Comparison of ENCODE assay signal across 17 cellular contexts in the genomic region with DNA sequence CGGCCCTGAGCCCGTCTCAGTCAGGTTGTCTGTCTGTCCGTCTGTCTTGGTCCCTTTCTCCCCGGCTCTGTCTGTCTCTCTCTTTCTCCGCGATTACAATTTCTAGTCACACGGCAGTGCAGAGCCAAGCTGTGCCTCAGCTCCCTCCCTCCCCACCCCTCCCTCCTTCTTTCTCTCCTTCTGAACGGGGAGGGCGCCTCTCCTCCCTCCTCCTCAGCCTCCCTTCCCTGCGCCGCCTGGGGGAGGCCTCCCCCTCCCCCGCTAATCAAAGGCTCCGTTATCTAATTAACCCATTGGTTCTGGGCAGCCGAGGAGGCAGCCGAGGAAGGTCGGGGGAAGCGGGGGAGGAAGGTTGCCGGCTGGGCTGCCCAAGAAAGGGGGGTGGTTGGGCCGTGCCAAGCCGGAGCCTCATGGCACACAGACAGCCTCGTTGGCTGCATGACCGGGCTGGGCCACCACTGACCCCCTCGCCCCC. TPM values are rescaled to one million over a fixed set of nuclear protein-coding genes. Genes with fewer than 3 reads are reported as not detected.
DNase-seq lines count a peak whose midpoint lies in the region; ATAC-seq and TF ChIP-seq lines count a peak whose summit lies in the region.
"Had no signal": no experiment of that assay in that cellular context is flagged by ENCODE, and none has a peak within 500 bp of the region (broad histone marks: within the 10 kb centered on the region; RNA-seq: fewer than 3 reads in every experiment).

No MANE protein-coding gene starts in this region.

- DNase-seq in G401 (ENCODE audit: low spot score) (peak; percentile 89), adipocyte (ENCODE audit: low read depth) (peak; percentile 20), hepatocyte (ENCODE audit: low spot score) (no peak), posterior cingulate gyrus (peak in 9 of 10 donors; percentile 53 to 92 (median 66)), erythroblast (lab: John Stamatoyannopoulos, UW) (no peak), NCI-H2107 (lab: John Stamatoyannopoulos, UW) (no peak)
- DNase-seq in activated CD4-positive, alpha-beta T cell treated with anti-CD3 and anti-CD28 coated beads, Interleukin-2, amount 10 ng/mL, durations not matched to agents 7 days and 5 days = no peak
- DNase-seq: activated CD4-positive, CD25-positive, alpha-beta regulatory T cell treated with anti-CD3 and anti-CD28 coated beads, Interleukin-2, amount 50 U/mL, for 72 hours; CD4-positive, alpha-beta T cell; gastrocnemius medialis; NCI-H1092 treated with DMSO at 0.1 percent for 48 hours; NCI-H748 treated with DMSO at 0.1 percent for 48 hours had no signal

- H3K27me3 Mint-ChIP-seq in activated CD4-positive, alpha-beta T cell treated with anti-CD3 and anti-CD28 coated beads, Interleukin-2, amount 10 ng/mL, durations not matched to agents 7 days and 5 days = peaks cover 41% of the 10 kb centered on the region

- POLR2A ChIA-PET in activated CD4-positive, alpha-beta T cell treated with anti-CD3 and anti-CD28 coated beads, Interleukin-2, amount 10 ng/mL, durations not matched to agents 7 days and 5 days (lab: Charles Lee) = no interaction called here

- no peak overlapping the region for H3K27ac ChIP-seq in hepatocyte
- H3K27ac ChIP-seq: gastrocnemius medialis, SK-N-MC had no signal

- H3K9me3 ChIP-seq in adipocyte (ENCODE audit: control insufficient read depth, low read length) (no peaks in the 10 kb centered on the region), hepatocyte (ENCODE audit: low read depth) (no peaks in the 10 kb centered on the region)
- H3K9me3 ChIP-seq: gastrocnemius medialis had no signal

- no peaks in the 10 kb centered on the region for H3K79me2 ChIP-seq in hepatocyte

- H3K4me3 ChIP-seq in adipocyte (ENCODE audit: low read length) (no peak overlapping the region), hepatocyte (no peak overlapping the region)
- H3K4me3 ChIP-seq: SK-N-MC had no signal

- H3K4me1 Mint-ChIP-seq in activated CD4-positive, alpha-beta T cell treated with anti-CD3 and anti-CD28 coated beads, Interleukin-2, amount 10 ng/mL, durations not matched to agents 7 days and 5 days = peaks cover 8% of the 10 kb centered on the region

- WGBS in hepatocyte (ENCODE audit: low lambda C conversion rate, missing lambda C conversion rate) = 3% methylated on average over 6 of the region's 23 CpGs

- no peak for TF ChIP-seq POLR2A in erythroblast (IDR thresholded peaks at IDR 0.05; ENCODE audit: low read length)

- H3K36me3 Mint-ChIP-seq in activated CD4-positive, alpha-beta T cell treated with anti-CD3 and anti-CD28 coated beads, Interleukin-2, amount 10 ng/mL, durations not matched to agents 7 days and 5 days (ENCODE audit: low read depth) = no peaks in the 10 kb centered on the region

- no peak for ATAC-seq in GM19351 (IDR thresholded peaks at IDR 0.05; ENCODE audit: unreplicated experiment)
- ATAC-seq: gastrocnemius medialis, sciatic nerve had no signal

- H2AFZ ChIP-seq in hepatocyte = no peak overlapping the region

- no peak overlapping the region for H3K4me3 Mint-ChIP-seq in activated CD4-positive, alpha-beta T cell treated with anti-CD3 and anti-CD28 coated beads, Interleukin-2, amount 10 ng/mL, durations not matched to agents 7 days and 5 days
- H3K4me3 Mint-ChIP-seq: CD4-positive, alpha-beta T cell; dendritic cell treated with granulocyte-macrophage colony-stimulating factor and Interleukin-4, amounts not matched to agents 40 ng/mL and 50 ng/mL, for 4 days had no signal

- H3K9me3 Mint-ChIP-seq in activated CD4-positive, alpha-beta T cell treated with anti-CD3 and anti-CD28 coated beads, Interleukin-2, amount 10 ng/mL, durations not matched to agents 7 days and 5 days = no peaks in the 10 kb centered on the region
- H3K9me3 Mint-ChIP-seq: CD4-positive, alpha-beta T cell; dendritic cell treated with granulocyte-macrophage colony-stimulating factor and Interleukin-4, amounts not matched to agents 40 ng/mL and 50 ng/mL, for 4 days had no signal

- intact Hi-C loops in posterior cingulate gyrus (cut with DNase I) = no loop called here

- H3K4me1 ChIP-seq in adipocyte (ENCODE audit: control insufficient read depth, insufficient read depth, low read length) (peaks cover 2% of the 10 kb centered on the region), hepatocyte (ENCODE audit: insufficient read depth) (peaks cover 3% of the 10 kb centered on the region)

- in situ Hi-C loops in G401 (cut with HindIII; ENCODE audit: low sequenced_read_pairs) = no loop called here

- no peaks in the 10 kb centered on the region for H3K36me3 ChIP-seq in adipocyte (ENCODE audit: control insufficient read depth, insufficient read depth, low read length, severe bottlenecking)
- H3K36me3 ChIP-seq in hepatocyte (replicated peaks; ENCODE audit: insufficient read depth, low read depth) = no peaks in the 10 kb centered on the region
- H3K36me3 ChIP-seq: gastrocnemius medialis had no signal

- H3K27me3 ChIP-seq in adipocyte (replicated peaks; ENCODE audit: control insufficient read depth, insufficient read depth, low read length) = peaks cover 47% of the 10 kb centered on the region
- peaks cover 29% of the 10 kb centered on the region for H3K27me3 ChIP-seq in hepatocyte

- H3K9me2 ChIP-seq in hepatocyte (replicated peaks; ENCODE audit: insufficient read depth) = no peaks in the 10 kb centered on the region

- TF ChIP-seq CTCF in hepatocyte (IDR thresholded peaks at IDR 0.05; ENCODE audit: poor library complexity) = no peak

- no peak overlapping the region for H3K27ac Mint-ChIP-seq in activated CD4-positive, alpha-beta T cell treated with anti-CD3 and anti-CD28 coated beads, Interleukin-2, amount 10 ng/mL, durations not matched to agents 7 days and 5 days
- H3K27ac Mint-ChIP-seq: CD4-positive, alpha-beta T cell; dendritic cell treated with granulocyte-macrophage colony-stimulating factor and Interleukin-4, amounts not matched to agents 40 ng/mL and 50 ng/mL, for 4 days had no signal

- CTCF ChIA-PET in activated CD4-positive, alpha-beta T cell treated with anti-CD3 and anti-CD28 coated beads, Interleukin-2, amount 10 ng/mL, durations not matched to agents 7 days and 5 days (lab: Charles Lee) = no interaction called here

- no peak overlapping the region for H3K9ac ChIP-seq in adipocyte (ENCODE audit: low read length)

- no peaks in the 10 kb centered on the region for H4K20me1 ChIP-seq in hepatocyte (ENCODE audit: insufficient read depth, poor library complexity, severe bottlenecking)

- H3K4me2 ChIP-seq in hepatocyte = peak overlapping the region; percentile 58

RNA-seq across cellular contexts. Expression of a gene that starts 16.5 kb away (rescaled TPM):
- 16.5 and 19.2 TPM in 2 replicates for total RNA-seq in G401 (2014; rRNA removed; shearing (Covaris generic))
- total RNA-seq in hepatocyte = 6.0 and 7.7 TPM in 2 replicates
- polyA plus RNA-seq in hepatocyte = 1.8 and 2.1 TPM in 2 replicates
- total RNA-seq in activated CD4-positive, alpha-beta T cell treated with anti-CD3 and anti-CD28 coated beads, Interleukin-2, amount 10 ng/mL, durations not matched to agents 7 days and 5 days = not detected
- total RNA-seq: CD4-positive, alpha-beta T cell; mononuclear cell had no signal

RNA-seq across cellular contexts. Expression of a gene that starts 38.0 kb away (rescaled TPM):
- total RNA-seq in G401 (2014; rRNA removed; shearing (Covaris generic)) = not detected in 2 replicates
- 9.0 and 9.2 TPM in 2 replicates for total RNA-seq in hepatocyte
- 5.2 and 7.4 TPM in 2 replicates for polyA plus RNA-seq in hepatocyte
- not detected for total RNA-seq in activated CD4-positive, alpha-beta T cell treated with anti-CD3 and anti-CD28 coated beads, Interleukin-2, amount 10 ng/mL, durations not matched to agents 7 days and 5 days
- total RNA-seq: CD4-positive, alpha-beta T cell; gastrocnemius medialis; mononuclear cell; sciatic nerve had no signal

RNA-seq across cellular contexts. Expression of a gene that starts 40.8 kb away (rescaled TPM):
- total RNA-seq in G401 (2014; rRNA removed; shearing (Covaris generic)) = 13.6 and 33.3 TPM in 2 replicates
- total RNA-seq in hepatocyte = 19.0 and 28.1 TPM in 2 replicates
- 81.8 and 82.9 TPM in 2 replicates for polyA plus RNA-seq in hepatocyte
- total RNA-seq in activated CD4-positive, alpha-beta T cell treated with anti-CD3 and anti-CD28 coated beads, Interleukin-2, amount 10 ng/mL, durations not matched to agents 7 days and 5 days = 10 to 100 TPM; 35.7 to 42.0 TPM

Comparison
In these comparisons a context has a peak if more than half of its experiments do, and no peak if none do; other contexts are left out.
1. DNase-seq: peak in G401 (single experiment), adipocyte (single experiment) and posterior cingulate gyrus (9 of 10); none in hepatocyte (single experiment), activated CD4-positive, alpha-beta T cell treated with anti-CD3 and anti-CD28 coated beads, Interleukin-2, amount 10 ng/mL, durations not matched to agents 7 days and 5 days (single experiment), erythroblast (0 of 2) and NCI-H2107 (single experiment).